In the genomic region with DNA sequence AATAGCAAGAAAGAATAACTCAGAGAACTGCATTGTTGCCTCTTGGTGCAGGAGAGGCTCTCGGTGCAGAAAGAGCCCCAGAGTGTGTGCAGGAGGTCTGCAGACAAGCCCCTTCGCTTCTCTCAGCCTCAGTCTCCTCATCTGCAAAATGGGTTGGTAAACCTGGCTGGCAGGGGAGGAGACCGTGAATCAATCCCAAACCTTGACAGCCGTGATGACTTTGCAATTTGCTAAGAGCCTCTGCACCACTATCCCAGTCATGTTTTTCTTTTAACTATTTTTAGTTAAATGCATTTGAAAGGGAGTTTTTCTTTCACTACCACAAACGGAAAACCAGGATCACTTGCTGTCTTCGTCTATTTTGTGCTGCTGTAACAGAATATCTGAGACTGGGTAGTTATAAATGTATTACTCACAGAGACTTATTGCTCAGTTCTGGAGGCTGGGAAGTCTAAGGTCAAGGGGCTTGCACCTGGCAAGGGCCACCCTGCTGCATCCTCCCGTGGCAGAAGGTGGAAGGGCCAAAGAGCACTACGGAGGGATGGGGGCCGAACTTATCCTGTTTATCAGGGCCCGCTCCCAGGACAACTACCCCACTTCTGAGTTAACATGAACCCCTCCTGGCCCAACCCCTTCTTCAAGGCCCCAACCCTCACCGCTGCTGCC, we compare ENCODE assay signal across 18 cellular contexts. TPM values are rescaled to one million over a fixed set of nuclear protein-coding genes. Genes with fewer than 3 reads are reported as not detected.
DNase-seq lines count a peak whose midpoint lies in the region; ATAC-seq, FAIRE-seq and TF ChIP-seq lines count a peak whose summit lies in the region.
"Had no signal": no experiment of that assay in that cellular context is flagged by ENCODE, and none has a peak within 500 bp of the region (broad histone marks: within the 10 kb centered on the region; RNA-seq: fewer than 3 reads in every experiment).

No MANE protein-coding gene starts in this region.

- CTCF ChIA-PET in activated B cell treated with CpG ODN at 0.5 μM for 24 hours (lab: Charles Lee) = interaction anchor here (1.0 to 2.0 kb wide), 6 partner anchors 40 to 409 kb away, joined by 3 to 7 read pairs (median 4); no protein-coding TSS in a partner anchor

- H3K4me3 Mint-ChIP-seq in activated B cell treated with CpG ODN at 0.5 μM for 24 hours = peak overlapping the region; percentile 71
- H3K4me3 Mint-ChIP-seq: activated CD4-positive, alpha-beta memory T cell treated with anti-CD3 and anti-CD28 coated beads, Interleukin-2, amount 10 ng/mL, durations not matched to agents 7 days and 5 days; activated T-cell treated with anti-CD3 and anti-CD28 coated beads, Interleukin-2, amount 50 U/mL, for 72 hours; CD14-positive monocyte had no signal

- in situ Hi-C loops in KBM-7 (cut with MboI; ENCODE audit: low pct_unique_long_range_greater_than_20kb, low sequenced_read_pairs) = no loop called here

- POLR2A ChIA-PET in activated B cell treated with CpG ODN at 0.5 μM for 24 hours (lab: Charles Lee) = interaction anchor here (0.5 to 10.0 kb wide), 16 partner anchors 14 to 365 kb away, joined by 3 to 291 read pairs (median 8); partner anchors contain the start of genes IQSEC1 and NUP210

- peak overlapping the region; percentile 92 for H3K27ac Mint-ChIP-seq in activated B cell treated with CpG ODN at 0.5 μM for 24 hours
- H3K27ac Mint-ChIP-seq: activated CD4-positive, alpha-beta memory T cell treated with anti-CD3 and anti-CD28 coated beads, Interleukin-2, amount 10 ng/mL, durations not matched to agents 7 days and 5 days; activated T-cell treated with anti-CD3 and anti-CD28 coated beads, Interleukin-2, amount 50 U/mL, for 72 hours had no signal

- DNase-seq in GM12892 (ENCODE audit: insufficient read length) = no peak
- peak; percentile 48 for DNase-seq in KBM-7
- no peak for DNase-seq in activated B cell treated with CpG ODN at 0.5 μM for 24 hours
- no peak for DNase-seq in sciatic nerve (ENCODE audit: low spot score)
- no peak for DNase-seq in CD1c-positive myeloid dendritic cell (ENCODE audit: extremely low spot score)
- no peak for DNase-seq in NCI-H1694 (lab: John Stamatoyannopoulos, UW)
- DNase-seq: activated CD4-positive, alpha-beta memory T cell treated with anti-CD3 and anti-CD28 coated beads, Interleukin-2, amount 10 ng/mL, durations not matched to agents 7 days and 5 days; activated T-cell treated with anti-CD3 and anti-CD28 coated beads, Interleukin-2, amount 50 U/mL, for 72 hours; effector CD8-positive, alpha-beta T cell; H7; hippocampal formation; mucosa of descending colon; NCI-H526; ovary; thyroid gland had no signal

- H3K4me1 Mint-ChIP-seq in activated B cell treated with CpG ODN at 0.5 μM for 24 hours = peaks cover 92% of the 10 kb centered on the region

- ATAC-seq in activated B cell treated with CpG ODN at 0.5 μM for 24 hours (ENCODE audit: low read depth) (peak; percentile 0), sciatic nerve (peak; percentile 21), GM18861 (IDR thresholded peaks at IDR 0.05; ENCODE audit: unreplicated experiment) (no peak)
- ATAC-seq: activated T-cell treated with anti-CD3 and anti-CD28 coated beads, Interleukin-2, amount 50 U/mL, for 72 hours; Panc1 had no signal

- H3K9me3 Mint-ChIP-seq in activated B cell treated with CpG ODN at 0.5 μM for 24 hours = no peaks in the 10 kb centered on the region
- H3K9me3 Mint-ChIP-seq: activated CD4-positive, alpha-beta memory T cell treated with anti-CD3 and anti-CD28 coated beads, Interleukin-2, amount 10 ng/mL, durations not matched to agents 7 days and 5 days; activated T-cell treated with anti-CD3 and anti-CD28 coated beads, Interleukin-2, amount 50 U/mL, for 72 hours had no signal

- no peaks in the 10 kb centered on the region for H3K27me3 Mint-ChIP-seq in activated B cell treated with CpG ODN at 0.5 μM for 24 hours

- H3K36me3 Mint-ChIP-seq in activated B cell treated with CpG ODN at 0.5 μM for 24 hours (ENCODE audit: low read depth) = no peaks in the 10 kb centered on the region
- H3K36me3 Mint-ChIP-seq: CD14-positive monocyte had no signal

- TF ChIP-seq POLR2A in GM12892 (IDR thresholded peaks at IDR 0.05; ENCODE audit: low read depth, low read length) = no peak

- TF ChIP-seq CTCF in activated B cell treated with CpG ODN at 0.5 μM for 24 hours (IDR thresholded peaks at IDR 0.05) = no peak

- FAIRE-seq in GM12892 (lab: Jason Lieb, UNC) = peak; percentile 53

- intact Hi-C loops in activated B cell treated with CpG ODN at 0.5 μM for 24 hours (cut with micrococcal nuclease) = no loop called here
- intact Hi-C loops in sciatic nerve (cut with DNase I) = no loop called here

RNA-seq across cellular contexts. Expression of gene IQSEC1, which starts 14.2 kb away (rescaled TPM):
- polyA plus RNA-seq in GM12892 (2012; ENCODE audit: missing spikeins) = 11.1 TPM
- total RNA-seq in activated B cell treated with CpG ODN at 0.5 μM for 24 hours (260 and 296 TPM in 2 replicates), sciatic nerve (77.5 TPM)
